ENCODE assay signal across 26 cellular contexts in genomic region chr1:156401175-156401574, GRCh38. TPM values are rescaled to one million over a fixed set of nuclear protein-coding genes. Genes with fewer than 3 reads are reported as not detected.
A peak's percentile ranks its signal among the peaks of the same experiment; 100 is the strongest.
DNase-seq lines count a peak whose midpoint lies in the region; ATAC-seq, FAIRE-seq and TF ChIP-seq lines count a peak whose summit lies in the region.
"Had no signal": no experiment of that assay in that cellular context is flagged by ENCODE, and none has a peak within 500 bp of the region (broad histone marks: within the 10 kb centered on the region; RNA-seq: fewer than 3 reads in every experiment).

No MANE protein-coding gene starts in this region.

- H4K5ac ChIP-seq in H1 (ENCODE audit: insufficient read length, low read depth, low read length): peak overlapping the region; percentile 0

- H3K27me3 ChIP-seq in H7 (ENCODE audit: control insufficient read depth, insufficient read depth, low read length) (peaks cover 1% of the 10 kb centered on the region; the same call in 1 of the 2 replicates), RWPE2 (ENCODE audit: insufficient read depth, poor library complexity, severe bottlenecking) (peaks cover 16% of the 10 kb centered on the region), H1 (replicated peaks in 1 of 4; ENCODE audit: control insufficient read depth in 3 of 4, extremely low read depth in 1 of 4, insufficient read depth in 3 of 4, low read length in 3 of 4) (peaks cover 0 to 3% (median 0%) of the 10 kb centered on the region in 4 experiments; a peak in 3 of 7 replicates)

- H2BK12ac ChIP-seq in H1 (ENCODE audit: low read depth, low read length): peak overlapping the region; percentile 54; the same call in 1 of the 2 replicates

- H2BK120ac ChIP-seq in H1 (replicated peaks; ENCODE audit: low read depth, low read length): no peak overlapping the region

- H3K4me1 ChIP-seq in RWPE2 (ENCODE audit: insufficient read depth, poor library complexity, severe bottlenecking): no peaks in the 10 kb centered on the region
- peaks cover 6 to 25% (median 23%) of the 10 kb centered on the region in 4 experiments for H3K4me1 ChIP-seq in H1 (replicated peaks in 1 of 4; ENCODE audit: control insufficient read depth in 3 of 4, insufficient read depth in 4 of 4, low read length in 3 of 4)
- H3K4me1 ChIP-seq in kidney (ENCODE audit: control insufficient read depth in 1 of 2, insufficient read depth in 1 of 2, low read depth in 1 of 2, low read length in 2 of 2): no peaks in the 10 kb centered on the region

- TF ChIP-seq CTCF in RWPE2 (IDR thresholded peaks at IDR 0.05; ENCODE audit: poor library complexity, severe bottlenecking): no peak
- TF ChIP-seq CTCF in H1 (IDR thresholded peaks at IDR 0.05; ENCODE audit: control extremely low read depth in 1 of 3, insufficient read depth in 1 of 3, low read depth in 1 of 3, low read length in 3 of 3): no peak
- TF ChIP-seq CTCF in nephron progenitor cell (IDR thresholded peaks at IDR 0.05): no peak
- no peak for TF ChIP-seq CTCF in kidney (IDR thresholded peaks at IDR 0.05; ENCODE audit: borderline replicate concordance, extremely low read depth, insufficient read depth)

- H3K27ac ChIP-seq in RWPE2 (ENCODE audit: poor library complexity, severe bottlenecking): no peak overlapping the region
- no peak overlapping the region for H3K27ac ChIP-seq in H1 (ENCODE audit: low read depth, low read length)
- no peak overlapping the region for H3K27ac ChIP-seq in kidney (ENCODE audit: low read depth in 2 of 2, low read length in 2 of 2)
- H3K27ac ChIP-seq: BLaER1 treated with 17β-estradiol and CSF1 and Interleukin-3, amounts not matched to agents 10 nM and 100 nM; SK-N-MC had no signal

- POLR2A ChIA-PET in H1 (lab: Charles Lee; ENCODE audit: partially characterized antibody): interaction anchor here (0.9 to 3.0 kb wide), 7 partner anchors 12 to 63 kb away, joined by 3 to 8 read pairs (median 4); partner anchors contain the start of genes CCT3 and TSACC

- FAIRE-seq in H1 (lab: Jason Lieb, UNC): no peak
- FAIRE-seq in H54 (lab: Jason Lieb, UNC): no peak
- no peak for FAIRE-seq in kidney (lab: Jason Lieb, UNC)
- FAIRE-seq: GM12892, GM18507 had no signal

- no peak overlapping the region for H3K56ac ChIP-seq in H1 (replicated peaks; ENCODE audit: insufficient read length, low read depth, low read length)

- H3K27me3 Mint-ChIP-seq in nephron progenitor cell (ENCODE audit: low read depth, poor library complexity): peaks cover 74% of the 10 kb centered on the region

- peak overlapping the region; percentile 31; the same call in 1 of the 2 replicates for H2BK5ac ChIP-seq in H1 (ENCODE audit: low read depth, low read length)

- TF ChIP-seq POLR2A in H1 (IDR thresholded peaks at IDR 0.05; ENCODE audit: control extremely low read depth in 1 of 2, low read depth in 2 of 2, low read length in 2 of 2) (no peak), H54 (IDR thresholded peaks at IDR 0.05; ENCODE audit: low read depth, low read length) (no peak)

- no peak overlapping the region for H4K8ac ChIP-seq in H1 (ENCODE audit: extremely low read depth, insufficient read depth, low read length)

- 73% methylated on average over 6 of the region's 6 CpGs; no CpG with 5 or more reads in 1 of the 2 experiments for WGBS in H1 (ENCODE audit: extremely low coverage in 1 of 2, insufficient coverage in 1 of 2, insufficient read length in 1 of 2, insufficient replicate concordance in 2 of 2, low coverage in 1 of 2, low lambda C conversion rate in 2 of 2, missing lambda C conversion rate in 1 of 2), 2 experiments

- H4K91ac ChIP-seq in H1 (replicated peaks; ENCODE audit: insufficient read length, low read length): peak overlapping the region; percentile 1

- 0 out of 2 replicates have a peak overlapping the region, but pooled peaks have one; percentile 56 for H2BK20ac ChIP-seq in H1 (ENCODE audit: low read length)

- H3K23ac ChIP-seq in H1 (ENCODE audit: insufficient read length): no peak overlapping the region

- H3K79me2 ChIP-seq in H1 (ENCODE audit: control insufficient read depth in 1 of 2, insufficient read depth in 2 of 2, low read length in 2 of 2): no peaks in the 10 kb centered on the region

- H2AK5ac ChIP-seq in H1 (ENCODE audit: low read depth, low read length): peak overlapping the region; percentile 82; the same call in 1 of the 2 replicates

- no peak overlapping the region for H3K4me2 ChIP-seq in H1 (ENCODE audit: insufficient read depth in 1 of 2, low read depth in 2 of 2, low read length in 2 of 2)
- H3K4me2 ChIP-seq: BLaER1 treated with 17β-estradiol and CSF1 and Interleukin-3, amounts not matched to agents 10 nM and 100 nM had no signal

- no peak overlapping the region for H2AFZ ChIP-seq in H1 (ENCODE audit: low read length)

- no peak for TF ChIP-seq EP300 in H1 (IDR thresholded peaks at IDR 0.05; ENCODE audit: borderline replicate concordance in 1 of 2, low read depth in 2 of 2, low read length in 2 of 2)

- H3K36me3 ChIP-seq in H7 (replicated peaks; ENCODE audit: control insufficient read depth, insufficient read depth, low read length): no peaks in the 10 kb centered on the region
- no peaks in the 10 kb centered on the region for H3K36me3 ChIP-seq in RWPE2 (ENCODE audit: low read depth)
- H3K36me3 ChIP-seq in H1 (ENCODE audit: control insufficient read depth in 2 of 4, insufficient read depth in 4 of 4, low read length in 3 of 4): no peaks in the 10 kb centered on the region
- no peaks in the 10 kb centered on the region for H3K36me3 ChIP-seq in kidney (ENCODE audit: control insufficient read depth in 1 of 2, insufficient read depth in 2 of 2, low read length in 2 of 2)
- H3K36me3 ChIP-seq: BLaER1 treated with 17β-estradiol and CSF1 and Interleukin-3, amounts not matched to agents 10 nM and 100 nM had no signal

- intact Hi-C loops in kidney (cut with DNase I): no loop called here

- H3K4me3 Mint-ChIP-seq in stimulated activated effector memory CD8-positive, alpha-beta T cell treated with anti-CD3 and anti-CD28 coated beads, Interleukin-12 subunit alpha, Interleukin-12 subunit beta, amount 100 ng/mL, for 72 hours: no peak overlapping the region
- H3K4me3 Mint-ChIP-seq in nephron progenitor cell: no peak overlapping the region
- H3K4me3 Mint-ChIP-seq: CD8-positive, alpha-beta T cell had no signal

- H3K27ac Mint-ChIP-seq in stimulated activated effector memory CD8-positive, alpha-beta T cell treated with anti-CD3 and anti-CD28 coated beads, Interleukin-12 subunit alpha, Interleukin-12 subunit beta, amount 100 ng/mL, for 72 hours: peak overlapping the region; percentile 47
- H3K27ac Mint-ChIP-seq in nephron progenitor cell: no peak overlapping the region
- H3K27ac Mint-ChIP-seq: CD8-positive, alpha-beta T cell had no signal

- H3K36me3 Mint-ChIP-seq in stimulated activated effector memory CD8-positive, alpha-beta T cell treated with anti-CD3 and anti-CD28 coated beads, Interleukin-12 subunit alpha, Interleukin-12 subunit beta, amount 100 ng/mL, for 72 hours: peaks cover 5% of the 10 kb centered on the region
- no peaks in the 10 kb centered on the region for H3K36me3 Mint-ChIP-seq in nephron progenitor cell (ENCODE audit: low read depth)
- H3K36me3 Mint-ChIP-seq: CD8-positive, alpha-beta T cell had no signal

- H3K4me3 ChIP-seq in H7 (ENCODE audit: insufficient read depth, low read depth, low read length) (no peak overlapping the region), RWPE2 (ENCODE audit: severe bottlenecking) (no peak overlapping the region), H1 (ENCODE audit: extremely low read depth in 1 of 4, insufficient read depth in 2 of 4, low read depth in 3 of 4, low read length in 4 of 4) (no peak overlapping the region), kidney (ENCODE audit: low read length in 2 of 2) (no peak overlapping the region)
- H3K4me3 ChIP-seq: BLaER1 treated with 17β-estradiol and CSF1 and Interleukin-3, amounts not matched to agents 10 nM and 100 nM; SK-N-MC had no signal

- no peaks in the 10 kb centered on the region for H3K4me1 Mint-ChIP-seq in stimulated activated effector memory CD8-positive, alpha-beta T cell treated with anti-CD3 and anti-CD28 coated beads, Interleukin-12 subunit alpha, Interleukin-12 subunit beta, amount 100 ng/mL, for 72 hours
- H3K4me1 Mint-ChIP-seq in nephron progenitor cell: peaks cover 19% of the 10 kb centered on the region

- H3K9ac ChIP-seq in H1 (replicated peaks in 1 of 4; ENCODE audit: extremely low read depth in 1 of 4, low read depth in 3 of 4, low read length in 3 of 4): no peak overlapping the region
- no peak overlapping the region for H3K9ac ChIP-seq in kidney (ENCODE audit: low read length in 2 of 2)
- H3K9ac ChIP-seq: BLaER1 treated with 17β-estradiol and CSF1 and Interleukin-3, amounts not matched to agents 10 nM and 100 nM had no signal

- CTCF ChIA-PET in H1 (lab: Charles Lee; ENCODE audit: partially characterized antibody): interaction anchor here (0.8 to 26.1 kb wide), 5 partner anchors 11 to 186 kb away, joined by 3 to 517 read pairs (median 12); no protein-coding TSS in a partner anchor

- peak; percentile 36 for DNase-seq in H7
- DNase-seq in RWPE2 (ENCODE audit: low spot score): no peak
- no peak for DNase-seq in H1 (ENCODE audit: low read depth in 1 of 2, low spot score in 2 of 2)
- DNase-seq in stimulated activated effector memory CD8-positive, alpha-beta T cell treated with anti-CD3 and anti-CD28 coated beads, Interleukin-12 subunit alpha, Interleukin-12 subunit beta, amount 100 ng/mL, for 72 hours (ENCODE audit: low spot score in 2 of 2): no peak
- DNase-seq in H54 (ENCODE audit: insufficient read length, low spot score): no peak
- no peak for DNase-seq in nephron progenitor cell
- no peak for DNase-seq in stimulated activated CD4-positive, alpha-beta T cell treated with anti-CD3 and anti-CD28 coated beads, Interleukin-2, amount 100 ng/mL, for 48 hours
- no peak for DNase-seq in kidney
- DNase-seq: Calu3; CD8-positive, alpha-beta T cell; DMS79; GOT3; NCI-H146; NCI-H2029 treated with DMSO at 0.1 percent for 48 hours; NCI-H446 treated with DMSO at 0.1 percent for 48 hours; NCI-H748 treated with DMSO at 0.1 percent for 48 hours; NK-92 treated with Interleukin-12 subunit alpha and Interleukin-12 subunit beta, amount 100 ng/mL, for 24 hours; SHP77 had no signal

- peak overlapping the region; percentile 75; the same call in 1 of the 2 replicates for H2BK15ac ChIP-seq in H1 (ENCODE audit: low read length)

- peak; percentile 11; the same call in 1 of the 3 replicates for ATAC-seq in RWPE2 (ENCODE audit: low read depth)
- ATAC-seq in stimulated activated effector memory CD8-positive, alpha-beta T cell treated with anti-CD3 and anti-CD28 coated beads, Interleukin-12 subunit alpha, Interleukin-12 subunit beta, amount 100 ng/mL, for 72 hours: no peak
- ATAC-seq: CD8-positive, alpha-beta T cell had no signal

- no peaks in the 10 kb centered on the region for H3K9me3 Mint-ChIP-seq in stimulated activated effector memory CD8-positive, alpha-beta T cell treated with anti-CD3 and anti-CD28 coated beads, Interleukin-12 subunit alpha, Interleukin-12 subunit beta, amount 100 ng/mL, for 72 hours
- peaks cover 4% of the 10 kb centered on the region for H3K9me3 Mint-ChIP-seq in nephron progenitor cell
- H3K9me3 Mint-ChIP-seq: CD8-positive, alpha-beta T cell had no signal

- no peak for TF ChIP-seq RAD21 in H1 (IDR thresholded peaks at IDR 0.05 in 1 of 2, conservative IDR thresholded peaks at IDR 0.05 in 1 of 2; ENCODE audit: low read depth in 2 of 2, low read length in 2 of 2)

- no peaks in the 10 kb centered on the region for H3K23me2 ChIP-seq in H1 (ENCODE audit: low read depth, low read length)

- H3K79me1 ChIP-seq in H1 (ENCODE audit: low read depth, low read length): no peaks in the 10 kb centered on the region

- H3K9me3 ChIP-seq in RWPE2 (ENCODE audit: severe bottlenecking) (peaks cover 2% of the 10 kb centered on the region), H1 (ENCODE audit: insufficient read depth in 2 of 2, low read depth in 1 of 2, low read length in 1 of 2) (no peaks in the 10 kb centered on the region), kidney (ENCODE audit: control insufficient read depth in 1 of 2, low read length in 2 of 2) (no peaks in the 10 kb centered on the region)
- H3K9me3 ChIP-seq: BLaER1 treated with 17β-estradiol and CSF1 and Interleukin-3, amounts not matched to agents 10 nM and 100 nM had no signal

- H4K20me1 ChIP-seq in H1 (replicated peaks in 1 of 2; ENCODE audit: control insufficient read depth in 1 of 2, insufficient read depth in 2 of 2, low read length in 2 of 2): no peaks in the 10 kb centered on the region

- H3K4ac ChIP-seq in H1 (replicated peaks; ENCODE audit: insufficient read length, low read depth, low read length): no peak overlapping the region

- H3K14ac ChIP-seq in H1 (ENCODE audit: insufficient read length): no peak overlapping the region

- H3K18ac ChIP-seq in H1 (ENCODE audit: extremely low read depth, low read length): peak overlapping the region; percentile 34; the same call in 1 of the 2 replicates

RNA-seq across cellular contexts. Expression of gene RHBG, which starts 32.2 kb away (rescaled TPM):
- total RNA-seq in H7 (2014; rRNA removed; shearing (Covaris generic)): 0.69 and 1.3 TPM in 2 replicates
- total RNA-seq in H1 (2021; fragmentation: NEBNext Ultra II Directional; extraction: Animal tissue kit (Norgen Biotek cat#: 25700)): 2.2 and 2.6 TPM in 2 replicates
- polyA plus RNA-seq in H1 (2011; rRNA removed) (2.7 and 3.1 TPM in 2 replicates), kidney (ENCODE audit: insufficient read depth, low read depth, low replicate concordance) (61.9 TPM)
- polyA plus RNA-seq in H1 (2011; cell fraction: cytosol; rRNA removed): 2.7 TPM
- 6.5 TPM for polyA plus RNA-seq in H1 (2011; cell fraction: nucleus; rRNA removed)
- polyA plus RNA-seq in H1 (2012, experiment 1 of 2): 1.9 to 2.4 TPM (median 2.1 TPM) in 4 replicates
- 0.92 TPM for polyA plus RNA-seq in H1 (2012, experiment 2 of 2)
- polyA plus RNA-seq in H1 (2013, experiment 1 of 2): 2.1 TPM
- 1.7 TPM for polyA plus RNA-seq in H1 (2013, experiment 2 of 2)
- 1.2 and 1.5 TPM in 2 replicates for polyA minus RNA-seq in H1 (2011; rRNA and poly(A)+ RNA removed)
- 2.1 TPM for polyA minus RNA-seq in H1 (2011; cell fraction: cytosol; rRNA and poly(A)+ RNA removed)
- 5.1 TPM for polyA minus RNA-seq in H1 (2011; cell fraction: nucleus; rRNA and poly(A)+ RNA removed)
- total RNA-seq in kidney: 4.2 TPM
- total RNA-seq: A673; CD8-positive, alpha-beta T cell; HT1080; M059J; OCI-LY7 had no signal
